ENCODE assay signal across 1 cellular context in the genomic region with DNA sequence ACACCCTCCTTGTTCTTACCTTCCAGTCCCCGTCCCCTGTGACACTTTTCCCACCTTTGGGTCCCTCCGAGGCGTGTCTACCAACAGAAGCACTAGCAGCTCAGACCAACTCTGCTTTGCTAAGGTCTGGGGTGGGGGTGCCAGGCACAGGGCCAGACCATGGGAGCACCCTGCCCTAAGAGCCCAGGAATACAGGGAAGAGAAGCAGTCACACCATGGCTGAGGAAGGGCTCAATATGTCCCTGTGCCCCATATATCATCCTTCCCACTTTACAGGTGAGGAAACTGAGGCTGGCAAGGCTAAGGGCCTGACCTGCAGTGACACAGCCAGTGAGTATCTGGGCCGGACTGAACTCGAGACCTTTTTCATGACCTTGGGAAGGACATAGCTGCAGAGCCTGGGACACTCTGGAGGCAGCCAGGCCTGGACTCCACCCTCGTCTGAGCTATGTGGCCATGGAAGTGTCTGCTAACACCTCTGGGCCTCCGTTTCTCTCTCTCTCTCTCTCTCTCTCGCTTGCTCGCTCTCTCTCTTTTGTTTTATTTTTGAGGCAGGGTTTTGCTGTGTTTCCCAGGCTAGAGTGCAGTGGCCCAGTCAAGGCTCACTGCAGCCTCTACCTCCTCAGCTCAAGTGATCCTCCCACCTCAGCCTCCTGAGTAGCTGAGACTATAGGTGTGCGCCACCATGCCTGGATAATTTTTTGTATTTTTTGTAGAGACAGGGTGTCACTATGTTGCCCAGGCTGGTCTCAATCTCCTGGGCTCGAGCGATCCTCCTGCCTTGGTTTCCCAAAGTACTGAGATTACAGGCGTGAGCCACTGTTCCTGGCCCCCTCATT.
TF ChIP-seq lines count a peak whose summit lies in the region.

No MANE protein-coding gene starts in this region.

TF ChIP-seq in SK-N-SH, 30 proteins besides CTCF, POLR2A, EP300 and RAD21 (continued from another document):
- TF ChIP-seq USF2 (IDR thresholded peaks at IDR 0.05; ENCODE audit: borderline replicate concordance, low read depth, low read length) (no peak), GATA2 (CRISPR knock-in tag; IDR thresholded peaks at IDR 0.05) (no peak), POLR2AphosphoS5 (IDR thresholded peaks at IDR 0.05; ENCODE audit: low read depth, low read length) (no peak), RCOR1 (IDR thresholded peaks at IDR 0.05; ENCODE audit: low read length) (no peak), ELF1 (IDR thresholded peaks at IDR 0.05) (no peak), GABPA (IDR thresholded peaks at IDR 0.05; ENCODE audit: low read depth) (no peak), MXI1 (IDR thresholded peaks at IDR 0.05; ENCODE audit: low read depth, low read length) (no peak), NFIC (IDR thresholded peaks at IDR 0.05; ENCODE audit: borderline replicate concordance) (no peak), YY1 (IDR thresholded peaks at IDR 0.05; ENCODE audit: low read depth) (no peak), IRF3 (IDR thresholded peaks at IDR 0.05; ENCODE audit: low read depth, low read length) (no peak)
- TF ChIP-seq, protein P1, sequence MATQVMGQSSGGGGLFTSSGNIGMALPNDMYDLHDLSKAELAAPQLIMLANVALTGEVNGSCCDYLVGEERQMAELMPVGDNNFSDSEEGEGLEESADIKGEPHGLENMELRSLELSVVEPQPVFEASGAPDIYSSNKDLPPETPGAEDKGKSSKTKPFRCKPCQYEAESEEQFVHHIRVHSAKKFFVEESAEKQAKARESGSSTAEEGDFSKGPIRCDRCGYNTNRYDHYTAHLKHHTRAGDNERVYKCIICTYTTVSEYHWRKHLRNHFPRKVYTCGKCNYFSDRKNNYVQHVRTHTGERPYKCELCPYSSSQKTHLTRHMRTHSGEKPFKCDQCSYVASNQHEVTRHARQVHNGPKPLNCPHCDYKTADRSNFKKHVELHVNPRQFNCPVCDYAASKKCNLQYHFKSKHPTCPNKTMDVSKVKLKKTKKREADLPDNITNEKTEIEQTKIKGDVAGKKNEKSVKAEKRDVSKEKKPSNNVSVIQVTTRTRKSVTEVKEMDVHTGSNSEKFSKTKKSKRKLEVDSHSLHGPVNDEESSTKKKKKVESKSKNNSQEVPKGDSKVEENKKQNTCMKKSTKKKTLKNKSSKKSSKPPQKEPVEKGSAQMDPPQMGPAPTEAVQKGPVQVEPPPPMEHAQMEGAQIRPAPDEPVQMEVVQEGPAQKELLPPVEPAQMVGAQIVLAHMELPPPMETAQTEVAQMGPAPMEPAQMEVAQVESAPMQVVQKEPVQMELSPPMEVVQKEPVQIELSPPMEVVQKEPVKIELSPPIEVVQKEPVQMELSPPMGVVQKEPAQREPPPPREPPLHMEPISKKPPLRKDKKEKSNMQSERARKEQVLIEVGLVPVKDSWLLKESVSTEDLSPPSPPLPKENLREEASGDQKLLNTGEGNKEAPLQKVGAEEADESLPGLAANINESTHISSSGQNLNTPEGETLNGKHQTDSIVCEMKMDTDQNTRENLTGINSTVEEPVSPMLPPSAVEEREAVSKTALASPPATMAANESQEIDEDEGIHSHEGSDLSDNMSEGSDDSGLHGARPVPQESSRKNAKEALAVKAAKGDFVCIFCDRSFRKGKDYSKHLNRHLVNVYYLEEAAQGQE (IDR thresholded peaks at IDR 0.05; ENCODE audit: low read depth, low read length), result no peak
